ENCODE assay signal across 8 cellular contexts in genomic region chr7:6542368-6542767, GRCh38. TPM values are rescaled to one million over a fixed set of nuclear protein-coding genes. Genes with fewer than 3 reads are reported as not detected.
"Had no signal": no experiment of that assay in that cellular context is flagged by ENCODE, and none has a peak within 500 bp of the region (broad histone marks: within the 10 kb centered on the region; RNA-seq: fewer than 3 reads in every experiment).

No MANE protein-coding gene starts in this region.

- H3K9me3 ChIP-seq: HAP-1 had no signal

- DNase-seq: GM23248, GOT3, KG1 had no signal

- H3K36me3 ChIP-seq: HAP-1 had no signal

- H3K4me1 ChIP-seq: HAP-1 had no signal

- ATAC-seq: HCT116 had no signal

- H3K9ac ChIP-seq: GM23248 had no signal

- H3K4me3 ChIP-seq: GM23248, HAP-1 had no signal

- H2AFZ ChIP-seq: GM23248 had no signal

- H3K27ac ChIP-seq: GM23248 had no signal

- FAIRE-seq: HTR-8/SVneo had no signal

RNA-seq across cellular contexts. Expression of gene GRID2IP, which starts 8.9 kb away (rescaled TPM):
- total RNA-seq: GM23248, H4, HT-29 had no signal
- polyA plus RNA-seq: GM23248 had no signal
